In genomic region chr1:115041654-115042053, GRCh38 we compare ENCODE assay signal across 12 cellular contexts. TPM values are rescaled to one million over a fixed set of nuclear protein-coding genes. Genes with fewer than 3 reads are reported as not detected.
DNase-seq lines count a peak whose midpoint lies in the region; ATAC-seq, FAIRE-seq and TF ChIP-seq lines count a peak whose summit lies in the region.
"Had no signal": no experiment of that assay in that cellular context is flagged by ENCODE, and none has a peak within 500 bp of the region (broad histone marks: within the 10 kb centered on the region; RNA-seq: fewer than 3 reads in every experiment).

No MANE protein-coding gene starts in this region.

- TF ChIP-seq RAD21 in H1 (IDR thresholded peaks at IDR 0.05 in 1 of 2, conservative IDR thresholded peaks at IDR 0.05 in 1 of 2; ENCODE audit: low read depth in 2 of 2, low read length in 2 of 2): peak; percentile 80 to 86

- intact Hi-C loops in activated T-helper 1 cell treated with anti-CD3 and anti-CD28 coated beads, Interleukin-12 subunit alpha, Interleukin-12 subunit beta, Interleukin-2, Interleukin-4 antibody, amounts not matched to agents 30 ng/mL and 10 ng/mL and 1 ng/mL, durations not matched to agents 14 hours and 24 hours and 36 hours (cut with micrococcal nuclease): no loop called here

- H2AFZ ChIP-seq in H1 (ENCODE audit: low read length) (no peak overlapping the region), osteoblast (ENCODE audit: low read length) (no peak overlapping the region)

- TF ChIP-seq CTCF in GM12873 (IDR thresholded peaks at IDR 0.05; ENCODE audit: insufficient read depth, low read depth, low read length, missing control alignments): peak; percentile 28
- peak in 2 of 3 experiments; percentile 58 to 70; a peak in 3 of 4 replicates for TF ChIP-seq CTCF in H1 (IDR thresholded peaks at IDR 0.05; ENCODE audit: control extremely low read depth in 1 of 3, insufficient read depth in 1 of 3, low read depth in 1 of 3, low read length in 3 of 3)
- TF ChIP-seq CTCF in osteoblast (IDR thresholded peaks at IDR 0.05; ENCODE audit: extremely low read depth, low read depth, low read length): peak; percentile 45

- H4K5ac ChIP-seq in H1 (ENCODE audit: insufficient read length, low read depth, low read length): no peak overlapping the region

- H3K79me2 ChIP-seq in H1 (ENCODE audit: control insufficient read depth in 1 of 2, insufficient read depth in 2 of 2, low read length in 2 of 2) (no peaks in the 10 kb centered on the region), osteoblast (ENCODE audit: insufficient read depth, low read length) (no peaks in the 10 kb centered on the region)

- CTCF ChIA-PET in H1 (lab: Charles Lee; ENCODE audit: partially characterized antibody): interaction anchor here (0.7 to 13.0 kb wide), 18 partner anchors 10 to 370 kb away, joined by 3 to 106 read pairs (median 4); partner anchors contain the start of gene SIKE1

- H3K36me3 ChIP-seq in H1 (ENCODE audit: control insufficient read depth in 2 of 4, insufficient read depth in 4 of 4, low read length in 3 of 4): no peaks in the 10 kb centered on the region
- no peaks in the 10 kb centered on the region for H3K36me3 ChIP-seq in osteoblast (ENCODE audit: insufficient read depth, low read length)

- H3K14ac ChIP-seq in H1 (ENCODE audit: insufficient read length): no peak overlapping the region

- H3K4me1 ChIP-seq in H1 (replicated peaks in 1 of 4; ENCODE audit: control insufficient read depth in 3 of 4, insufficient read depth in 4 of 4, low read length in 3 of 4) (no peaks in the 10 kb centered on the region), osteoblast (ENCODE audit: insufficient read depth, low read length) (no peaks in the 10 kb centered on the region)

- H2BK120ac ChIP-seq in H1 (replicated peaks; ENCODE audit: low read depth, low read length): no peak overlapping the region

- no peak for ATAC-seq in left lobe of liver

- no peak overlapping the region for H2BK5ac ChIP-seq in H1 (ENCODE audit: low read depth, low read length)

- no peak for FAIRE-seq in H1 (lab: Jason Lieb, UNC)

- no peaks in the 10 kb centered on the region for H3K23me2 ChIP-seq in H1 (ENCODE audit: low read depth, low read length)

- H3K9ac ChIP-seq in H1 (replicated peaks in 1 of 4; ENCODE audit: extremely low read depth in 1 of 4, low read depth in 3 of 4, low read length in 3 of 4): no peak overlapping the region

- H3K4me2 ChIP-seq in H1 (ENCODE audit: insufficient read depth in 1 of 2, low read depth in 2 of 2, low read length in 2 of 2): no peak overlapping the region
- no peak overlapping the region for H3K4me2 ChIP-seq in osteoblast (ENCODE audit: insufficient read depth, low read length)

- H2BK12ac ChIP-seq in H1 (ENCODE audit: low read depth, low read length): no peak overlapping the region

- H4K20me1 ChIP-seq in H1 (replicated peaks in 1 of 2; ENCODE audit: control insufficient read depth in 1 of 2, insufficient read depth in 2 of 2, low read length in 2 of 2): no peaks in the 10 kb centered on the region
- H4K20me1 ChIP-seq in osteoblast (ENCODE audit: insufficient read depth, low read length): no peaks in the 10 kb centered on the region

- H3K27ac ChIP-seq in H1 (ENCODE audit: low read depth, low read length) (no peak overlapping the region), osteoblast (ENCODE audit: low read depth, low read length) (no peak overlapping the region)
- H3K27ac ChIP-seq: skin epidermis had no signal

- H3K27me3 ChIP-seq in H1 (replicated peaks in 1 of 4; ENCODE audit: control insufficient read depth in 3 of 4, extremely low read depth in 1 of 4, insufficient read depth in 3 of 4, low read length in 3 of 4) (no peaks in the 10 kb centered on the region), osteoblast (ENCODE audit: insufficient read depth, low read length) (peaks cover 15% of the 10 kb centered on the region)

- no peak overlapping the region for H2AK5ac ChIP-seq in H1 (ENCODE audit: low read depth, low read length)

- H3K4ac ChIP-seq in H1 (replicated peaks; ENCODE audit: insufficient read length, low read depth, low read length): no peak overlapping the region

- TF ChIP-seq EP300 in H1 (IDR thresholded peaks at IDR 0.05; ENCODE audit: borderline replicate concordance in 1 of 2, low read depth in 2 of 2, low read length in 2 of 2): no peak

- no peak for TF ChIP-seq POLR2A in H1 (IDR thresholded peaks at IDR 0.05; ENCODE audit: control extremely low read depth in 1 of 2, low read depth in 2 of 2, low read length in 2 of 2)

- no peak overlapping the region for H3K56ac ChIP-seq in H1 (replicated peaks; ENCODE audit: insufficient read length, low read depth, low read length)

- H3K23ac ChIP-seq in H1 (ENCODE audit: insufficient read length): no peak overlapping the region

- no peak overlapping the region for H4K91ac ChIP-seq in H1 (replicated peaks; ENCODE audit: insufficient read length, low read length)

- H2BK20ac ChIP-seq in H1 (ENCODE audit: low read length): no peak overlapping the region

- H3K4me3 ChIP-seq in H1 (ENCODE audit: extremely low read depth in 1 of 4, insufficient read depth in 2 of 4, low read depth in 3 of 4, low read length in 4 of 4) (no peak overlapping the region), osteoblast (ENCODE audit: insufficient read depth, low read length) (no peak overlapping the region)
- H3K4me3 ChIP-seq: skin epidermis had no signal

- H3K4me1 Mint-ChIP-seq in activated T-helper 1 cell treated with anti-CD3 and anti-CD28 coated beads, Interleukin-12 subunit alpha, Interleukin-12 subunit beta, Interleukin-2, Interleukin-4 antibody, amounts not matched to agents 30 ng/mL and 10 ng/mL and 1 ng/mL, durations not matched to agents 14 hours and 24 hours and 36 hours (ENCODE audit: low read depth): peaks cover 3% of the 10 kb centered on the region

- DNase-seq in NCI-H82 (lab: John Stamatoyannopoulos, UW) (peak; percentile 58), H1 (ENCODE audit: low read depth in 1 of 2, low spot score in 2 of 2) (no peak), osteoblast (ENCODE audit: insufficient read length, low spot score, missing footprints) (no peak), AG08396 (ENCODE audit: low spot score) (no peak), left lobe of liver (ENCODE audit: low spot score) (no peak)
- DNase-seq in activated T-helper 1 cell treated with anti-CD3 and anti-CD28 coated beads, Interleukin-12 subunit alpha, Interleukin-12 subunit beta, Interleukin-2, Interleukin-4 antibody, amounts not matched to agents 30 ng/mL and 10 ng/mL and 1 ng/mL, durations not matched to agents 14 hours and 24 hours and 36 hours (ENCODE audit: low spot score): no peak
- DNase-seq: activated CD8-positive, alpha-beta memory T cell treated with anti-CD3 and anti-CD28 coated beads for 24 hours; H7 had no signal

- H4K8ac ChIP-seq in H1 (ENCODE audit: extremely low read depth, insufficient read depth, low read length): no peak overlapping the region

- H3K36me3 Mint-ChIP-seq in activated T-helper 1 cell treated with anti-CD3 and anti-CD28 coated beads, Interleukin-12 subunit alpha, Interleukin-12 subunit beta, Interleukin-2, Interleukin-4 antibody, amounts not matched to agents 30 ng/mL and 10 ng/mL and 1 ng/mL, durations not matched to agents 14 hours and 24 hours and 36 hours (ENCODE audit: low read depth): no peaks in the 10 kb centered on the region

- no peak overlapping the region for H3K4me3 Mint-ChIP-seq in activated T-helper 1 cell treated with anti-CD3 and anti-CD28 coated beads, Interleukin-12 subunit alpha, Interleukin-12 subunit beta, Interleukin-2, Interleukin-4 antibody, amounts not matched to agents 30 ng/mL and 10 ng/mL and 1 ng/mL, durations not matched to agents 14 hours and 24 hours and 36 hours
- H3K4me3 Mint-ChIP-seq: dendritic cell treated with granulocyte-macrophage colony-stimulating factor and Interleukin-4, amounts not matched to agents 40 ng/mL and 50 ng/mL, for 4 days; stimulated activated naive CD8-positive, alpha-beta T cell treated with anti-CD3 and anti-CD28 coated beads, Interleukin-15, Interleukin-2, amounts not matched to agents 100 ng/mL and 50 ng/mL, for 24 hours had no signal

- H3K27me3 Mint-ChIP-seq in activated T-helper 1 cell treated with anti-CD3 and anti-CD28 coated beads, Interleukin-12 subunit alpha, Interleukin-12 subunit beta, Interleukin-2, Interleukin-4 antibody, amounts not matched to agents 30 ng/mL and 10 ng/mL and 1 ng/mL, durations not matched to agents 14 hours and 24 hours and 36 hours (ENCODE audit: insufficient read depth): peaks cover 6% of the 10 kb centered on the region
- H3K27me3 Mint-ChIP-seq: dendritic cell treated with granulocyte-macrophage colony-stimulating factor and Interleukin-4, amounts not matched to agents 40 ng/mL and 50 ng/mL, for 4 days; stimulated activated naive CD8-positive, alpha-beta T cell treated with anti-CD3 and anti-CD28 coated beads, Interleukin-15, Interleukin-2, amounts not matched to agents 100 ng/mL and 50 ng/mL, for 24 hours had no signal

- H3K9me3 ChIP-seq in H1 (ENCODE audit: insufficient read depth in 2 of 2, low read depth in 1 of 2, low read length in 1 of 2) (no peaks in the 10 kb centered on the region), osteoblast (ENCODE audit: low read depth, low read length) (no peaks in the 10 kb centered on the region)

- no peak overlapping the region for H3K27ac Mint-ChIP-seq in activated T-helper 1 cell treated with anti-CD3 and anti-CD28 coated beads, Interleukin-12 subunit alpha, Interleukin-12 subunit beta, Interleukin-2, Interleukin-4 antibody, amounts not matched to agents 30 ng/mL and 10 ng/mL and 1 ng/mL, durations not matched to agents 14 hours and 24 hours and 36 hours
- H3K27ac Mint-ChIP-seq: dendritic cell treated with granulocyte-macrophage colony-stimulating factor and Interleukin-4, amounts not matched to agents 40 ng/mL and 50 ng/mL, for 4 days; stimulated activated naive CD8-positive, alpha-beta T cell treated with anti-CD3 and anti-CD28 coated beads, Interleukin-15, Interleukin-2, amounts not matched to agents 100 ng/mL and 50 ng/mL, for 24 hours had no signal

- H3K18ac ChIP-seq in H1 (ENCODE audit: extremely low read depth, low read length): no peak overlapping the region; the same call in 1 of the 2 replicates

- POLR2A ChIA-PET in H1 (lab: Charles Lee; ENCODE audit: partially characterized antibody): no interaction called here

- no peaks in the 10 kb centered on the region for H3K79me1 ChIP-seq in H1 (ENCODE audit: low read depth, low read length)

- H3K9me3 Mint-ChIP-seq in activated T-helper 1 cell treated with anti-CD3 and anti-CD28 coated beads, Interleukin-12 subunit alpha, Interleukin-12 subunit beta, Interleukin-2, Interleukin-4 antibody, amounts not matched to agents 30 ng/mL and 10 ng/mL and 1 ng/mL, durations not matched to agents 14 hours and 24 hours and 36 hours: no peaks in the 10 kb centered on the region
- H3K9me3 Mint-ChIP-seq: dendritic cell treated with granulocyte-macrophage colony-stimulating factor and Interleukin-4, amounts not matched to agents 40 ng/mL and 50 ng/mL, for 4 days had no signal

- H2BK15ac ChIP-seq in H1 (ENCODE audit: low read length): no peak overlapping the region

RNA-seq across cellular contexts. Expression of gene TSHB, which starts 12.0 kb away (rescaled TPM):
- total RNA-seq in H1 (2021; fragmentation: NEBNext Ultra II Directional; extraction: Animal tissue kit (Norgen Biotek cat#: 25700)): not detected in 2 replicates
- polyA plus RNA-seq in H1 (2011; rRNA removed): not detected in 2 replicates
- polyA plus RNA-seq in H1 (2011; cell fraction: cytosol; rRNA removed): not detected
- polyA plus RNA-seq in H1 (2011; cell fraction: nucleus; rRNA removed): not detected
- polyA plus RNA-seq in H1 (2012, experiment 1 of 2): not detected in 4 replicates
- not detected for polyA plus RNA-seq in H1 (2012, experiment 2 of 2)
- polyA plus RNA-seq in H1 (2013, experiment 1 of 2): not detected
- not detected for polyA plus RNA-seq in H1 (2013, experiment 2 of 2)
- polyA minus RNA-seq in H1 (2011; rRNA and poly(A)+ RNA removed): not detected in 2 replicates
- polyA minus RNA-seq in H1 (2011; cell fraction: cytosol; rRNA and poly(A)+ RNA removed): not detected
- not detected for polyA minus RNA-seq in H1 (2011; cell fraction: nucleus; rRNA and poly(A)+ RNA removed)
- total RNA-seq in osteoblast (not detected in 2 replicates), left lobe of liver (not detected)
- not detected in 2 replicates for total RNA-seq in activated T-helper 1 cell treated with anti-CD3 and anti-CD28 coated beads, Interleukin-12 subunit alpha, Interleukin-12 subunit beta, Interleukin-2, Interleukin-4 antibody, amounts not matched to agents 30 ng/mL and 10 ng/mL and 1 ng/mL, durations not matched to agents 14 hours and 24 hours and 36 hours
- total RNA-seq: H7 had no signal

RNA-seq across cellular contexts. Expression of gene TSPAN2, which starts 47.6 kb away (rescaled TPM):
- total RNA-seq in H1 (2021; fragmentation: NEBNext Ultra II Directional; extraction: Animal tissue kit (Norgen Biotek cat#: 25700)): 13.0 and 14.2 TPM in 2 replicates
- 7.4 and 9.5 TPM in 2 replicates for polyA plus RNA-seq in H1 (2011; rRNA removed)
- 9.8 TPM for polyA plus RNA-seq in H1 (2011; cell fraction: cytosol; rRNA removed)
- polyA plus RNA-seq in H1 (2011; cell fraction: nucleus; rRNA removed): 7.4 TPM
- polyA plus RNA-seq in H1 (2012, experiment 1 of 2): 10.9 to 16.1 TPM (median 14.7 TPM) in 4 replicates
- 0.64 TPM for polyA plus RNA-seq in H1 (2012, experiment 2 of 2)
- 10.9 TPM for polyA plus RNA-seq in H1 (2013, experiment 1 of 2)
- polyA plus RNA-seq in H1 (2013, experiment 2 of 2): 11.1 TPM
- 6.3 and 13.5 TPM in 2 replicates for polyA minus RNA-seq in H1 (2011; rRNA and poly(A)+ RNA removed)
- polyA minus RNA-seq in H1 (2011; cell fraction: cytosol; rRNA and poly(A)+ RNA removed): 3.7 TPM
- 14.7 TPM for polyA minus RNA-seq in H1 (2011; cell fraction: nucleus; rRNA and poly(A)+ RNA removed)
- total RNA-seq in osteoblast (1.4 and 2.1 TPM in 2 replicates), left lobe of liver (0.60 TPM)
- total RNA-seq in activated T-helper 1 cell treated with anti-CD3 and anti-CD28 coated beads, Interleukin-12 subunit alpha, Interleukin-12 subunit beta, Interleukin-2, Interleukin-4 antibody, amounts not matched to agents 30 ng/mL and 10 ng/mL and 1 ng/mL, durations not matched to agents 14 hours and 24 hours and 36 hours: 0.34 and 0.44 TPM in 2 replicates
